Comparison of ENCODE assay signal across 26 cellular contexts in genomic region chr9:99796231-99796630, GRCh38. TPM values are rescaled to one million over a fixed set of nuclear protein-coding genes. Genes with fewer than 3 reads are reported as not detected.
"Had no signal": no experiment of that assay in that cellular context is flagged by ENCODE, and none has a peak within 500 bp of the region (broad histone marks: within the 10 kb centered on the region; RNA-seq: fewer than 3 reads in every experiment).

No MANE protein-coding gene starts in this region.

- H3K36me3 ChIP-seq: colonic mucosa, esophagus muscularis mucosa, esophagus squamous epithelium, gastrocnemius medialis, gastroesophageal sphincter, heart left ventricle had no signal

- H3K27ac Mint-ChIP-seq: dendritic cell treated with granulocyte-macrophage colony-stimulating factor and Interleukin-4, amounts not matched to agents 40 ng/mL and 50 ng/mL, for 4 days; effector memory CD8-positive, alpha-beta T cell; endodermal cell had no signal

- ATAC-seq: effector memory CD8-positive, alpha-beta T cell; esophagus mucosa; foreskin keratinocyte; gastrocnemius medialis; gastroesophageal sphincter; heart left ventricle; heart right ventricle had no signal

- H3K9me3 ChIP-seq: colonic mucosa, esophagus muscularis mucosa, esophagus squamous epithelium, gastrocnemius medialis, gastroesophageal sphincter, heart left ventricle, heart right ventricle had no signal

- H3K4me3 Mint-ChIP-seq: dendritic cell treated with granulocyte-macrophage colony-stimulating factor and Interleukin-4, amounts not matched to agents 40 ng/mL and 50 ng/mL, for 4 days; effector memory CD8-positive, alpha-beta T cell; endodermal cell had no signal

- H3K4me1 Mint-ChIP-seq: endodermal cell had no signal

- H3K4me1 ChIP-seq: colonic mucosa, esophagus muscularis mucosa, esophagus squamous epithelium, foreskin keratinocyte, gastrocnemius medialis, gastroesophageal sphincter, heart left ventricle, heart right ventricle had no signal

- H3K27ac ChIP-seq: colonic mucosa, coronary artery, dorsolateral prefrontal cortex, epithelial cell of prostate, esophagus muscularis mucosa, esophagus squamous epithelium, foreskin keratinocyte, gastrocnemius medialis, gastroesophageal sphincter, heart left ventricle, heart right ventricle, hepatocyte had no signal

- H3K4me3 ChIP-seq: colonic mucosa, coronary artery, dorsolateral prefrontal cortex, esophagus muscularis mucosa, esophagus squamous epithelium, gastrocnemius medialis, gastroesophageal sphincter, heart left ventricle, heart right ventricle, hepatocyte had no signal

- H3K9me3 Mint-ChIP-seq: dendritic cell treated with granulocyte-macrophage colony-stimulating factor and Interleukin-4, amounts not matched to agents 40 ng/mL and 50 ng/mL, for 4 days; effector memory CD8-positive, alpha-beta T cell; endodermal cell had no signal

- DNase-seq: colonic mucosa; cortex of kidney; dermis blood vessel endothelial cell; dorsolateral prefrontal cortex; effector CD4-positive, alpha-beta T cell; effector CD8-positive, alpha-beta T cell; effector memory CD4-positive, alpha-beta T cell; effector memory CD8-positive, alpha-beta T cell; endodermal cell; erythroblast; esophagus squamous epithelium; foreskin fibroblast; foreskin keratinocyte; foreskin melanocyte; gastrocnemius medialis; glutamatergic neuron; heart left ventricle; heart right ventricle had no signal

RNA-seq across cellular contexts. Expression of gene NR4A3, which starts 25.5 kb away (rescaled TPM):
- total RNA-seq: dermis blood vessel endothelial cell, epithelial cell of proximal tubule had no signal
